In genomic region chr3:53346922-53347260, GRCh38 we compare ENCODE assay signal across 7 cellular contexts. TPM values are rescaled to one million over a fixed set of nuclear protein-coding genes. Genes with fewer than 3 reads are reported as not detected.
DNase-seq lines count a peak whose midpoint lies in the region; ATAC-seq and TF ChIP-seq lines count a peak whose summit lies in the region.

No MANE protein-coding gene starts in this region.

- H3K4me1 Mint-ChIP-seq in naive thymus-derived CD4-positive, alpha-beta T cell, result peaks cover 13 to 61% (median 44%) of the 10 kb centered on the region in 7 donors

- peaks cover 6 to 17% (median 11%) of the 10 kb centered on the region in 5 donors for H3K36me3 Mint-ChIP-seq in naive thymus-derived CD4-positive, alpha-beta T cell

- peaks cover 49% of the 10 kb centered on the region for H3K79me2 ChIP-seq in Karpas-422 (ENCODE audit: low read length)

- intact Hi-C loops in naive thymus-derived CD4-positive, alpha-beta T cell (cut with micrococcal nuclease), result loop anchor here (1.0 to 10.0 kb wide), 13 partner anchors 48 to 1962 kb away; partner anchors contain the start of genes RFT1 (in 2 of the 2), MANF (in 1 of the 2), NEK4 (in 1 of the 2) and PBRM1 (in 1 of the 2)

- peak overlapping the region; percentile 96 to 99 (median 99) for H3K4me3 Mint-ChIP-seq in naive thymus-derived CD4-positive, alpha-beta T cell

- H2AFZ ChIP-seq in Karpas-422 (ENCODE audit: low read length), result peak overlapping the region; percentile 91; the same call in 1 of the 2 replicates

- H3K4me1 ChIP-seq in Karpas-422 (ENCODE audit: low read length), result peaks cover 26% of the 10 kb centered on the region
- peaks cover 6 to 21% of the 10 kb centered on the region in 2 donors for H3K4me1 ChIP-seq in naive thymus-derived CD4-positive, alpha-beta T cell (ENCODE audit: control insufficient read depth in 2 of 2, insufficient read depth in 2 of 2, low read length in 2 of 2)

- DNase-seq in Karpas-422 (no peak), choroid plexus epithelial cell (ENCODE audit: low read depth) (no peak), NCI-H2171 (lab: John Stamatoyannopoulos, UW) (no peak), SIG-M5 treated with dmso at 0.1 percent for 504 hours (lab: John Stamatoyannopoulos, UW; ENCODE audit: unreplicated experiment) (no peak)
- peak in 1 of 9 donors; percentile 11 for DNase-seq in naive thymus-derived CD4-positive, alpha-beta T cell
- DNase-seq in stimulated activated CD4-positive, alpha-beta T cell treated with anti-CD3 and anti-CD28 coated beads, Interleukin-4, amount 100 ng/mL, for 24 hours, result no peak

- H3K4me3 ChIP-seq in Karpas-422 (ENCODE audit: low read length) (peak overlapping the region; percentile 99), choroid plexus epithelial cell (ENCODE audit: low read depth, low read length) (peak overlapping the region; percentile 100)
- H3K4me3 ChIP-seq in naive thymus-derived CD4-positive, alpha-beta T cell (ENCODE audit: low read length), result peak overlapping the region; percentile 93

- CTCF ChIA-PET in naive thymus-derived CD4-positive, alpha-beta T cell (lab: Charles Lee), result interaction anchor here (1.0 to 1.3 kb wide), 2 partner anchors 47 to 231 kb away, joined by 3 read pairs; no protein-coding TSS in a partner anchor

- H3K9me2 ChIP-seq in Karpas-422 (replicated peaks; ENCODE audit: insufficient read depth, low read length), result no peaks in the 10 kb centered on the region

- H3K9me3 ChIP-seq in Karpas-422 (ENCODE audit: low read length), result no peaks in the 10 kb centered on the region
- H3K9me3 ChIP-seq in naive thymus-derived CD4-positive, alpha-beta T cell (ENCODE audit: control insufficient read depth in 2 of 3, low read length in 3 of 3), result no peaks in the 10 kb centered on the region

- peak overlapping the region; percentile 39; the same call in 1 of the 2 replicates for H3K27ac ChIP-seq in Karpas-422 (ENCODE audit: low read length)
- peak overlapping the region; percentile 98 for H3K27ac ChIP-seq in naive thymus-derived CD4-positive, alpha-beta T cell (ENCODE audit: low read depth, low read length)

- H3K36me3 ChIP-seq in Karpas-422 (ENCODE audit: insufficient read depth, low read length), result peaks cover 22% of the 10 kb centered on the region; the same call in 1 of the 2 replicates
- peaks cover 0 to 31% (median 13%) of the 10 kb centered on the region in 3 experiments for H3K36me3 ChIP-seq in naive thymus-derived CD4-positive, alpha-beta T cell (ENCODE audit: control insufficient read depth in 2 of 3, insufficient read depth in 3 of 3, low read length in 3 of 3)

- POLR2A ChIA-PET in naive thymus-derived CD4-positive, alpha-beta T cell (lab: Charles Lee), result interaction anchor here (1.1 to 2.1 kb wide), 10 partner anchors 8 to 545 kb away, joined by 3 to 13 read pairs (median 6); partner anchors contain the start of genes SELENOK and TKT

- peak overlapping the region; percentile 98 to 100 (median 99) for H3K27ac Mint-ChIP-seq in naive thymus-derived CD4-positive, alpha-beta T cell

- H3K9ac ChIP-seq in Karpas-422 (ENCODE audit: low read length), result peak overlapping the region; percentile 95

- peak; percentile 2 for ATAC-seq in GM21447 (IDR thresholded peaks at IDR 0.05; ENCODE audit: unreplicated experiment)
- ATAC-seq in naive thymus-derived CD4-positive, alpha-beta T cell, result no peak

- no peaks in the 10 kb centered on the region for H3K27me3 ChIP-seq in Karpas-422 (ENCODE audit: low read length)
- no peaks in the 10 kb centered on the region for H3K27me3 ChIP-seq in naive thymus-derived CD4-positive, alpha-beta T cell (ENCODE audit: control insufficient read depth in 2 of 2, insufficient read depth in 2 of 2, low read length in 2 of 2)

- peak overlapping the region; percentile 96 for H3K4me2 ChIP-seq in Karpas-422 (ENCODE audit: low read depth, low read length, poor library complexity, severe bottlenecking)

- no peak for TF ChIP-seq CTCF in choroid plexus epithelial cell (conservative IDR thresholded peaks at IDR 0.05; ENCODE audit: low read depth, low read length)

- H3K9me3 Mint-ChIP-seq in naive thymus-derived CD4-positive, alpha-beta T cell, result no peaks in the 10 kb centered on the region

- H3K27me3 Mint-ChIP-seq in naive thymus-derived CD4-positive, alpha-beta T cell, result no peaks in the 10 kb centered on the region

- H4K20me1 ChIP-seq in Karpas-422 (ENCODE audit: insufficient read depth, low read depth, low read length), result no peaks in the 10 kb centered on the region

RNA-seq across cellular contexts. Expression of gene DCP1A, which starts 0.5 kb away (rescaled TPM):
- 16.6 and 29.8 TPM in 2 replicates for total RNA-seq in Karpas-422 (2014; rRNA removed; shearing (Covaris generic); ENCODE audit: low replicate concordance)
- total RNA-seq in naive thymus-derived CD4-positive, alpha-beta T cell, result 10 to 100 TPM; 34.0 to 51.3 (median 40.1) TPM
- 10 to 100 TPM; 66.1 to 68.0 TPM for polyA plus RNA-seq in naive thymus-derived CD4-positive, alpha-beta T cell
